In the genomic region with DNA sequence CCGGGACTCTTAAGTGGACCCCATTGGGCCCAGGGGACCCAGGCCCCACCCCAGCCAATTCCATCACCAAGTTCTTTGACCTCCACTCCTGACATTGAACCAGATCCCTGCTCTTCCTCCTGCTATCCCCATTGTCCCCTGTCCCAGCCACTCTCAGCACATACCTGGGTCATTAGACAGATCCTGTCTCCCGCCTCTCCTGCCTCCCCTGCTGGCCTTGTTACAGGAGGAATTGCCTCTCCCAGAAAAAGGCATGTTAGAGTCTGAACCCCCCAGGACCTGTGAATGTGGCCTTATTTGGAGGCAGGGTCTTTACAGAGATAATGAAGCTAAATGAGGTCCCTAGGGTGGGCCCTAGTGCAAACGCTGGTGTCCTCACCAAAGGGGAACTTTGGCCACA, we compare ENCODE assay signal across 28 cellular contexts.
"Had no signal": no experiment of that assay in that cellular context is flagged by ENCODE, and none has a peak within 500 bp of the region (broad histone marks: within the 10 kb centered on the region; RNA-seq: fewer than 3 reads in every experiment).

No MANE protein-coding gene starts in this region.

- H3K27ac ChIP-seq: colonic mucosa, gastroesophageal sphincter, heart right ventricle, left lung, neutrophil, pancreas, right lobe of liver, suprapubic skin, thyroid gland, vagina had no signal

- H3K27me3 ChIP-seq: colonic mucosa, neutrophil, pancreas, right lobe of liver, thyroid gland, vagina had no signal

- H3K9me3 ChIP-seq: colonic mucosa, gastroesophageal sphincter, heart right ventricle, left lung, neutrophil, pancreas, right lobe of liver, suprapubic skin, thyroid gland, vagina had no signal

- FAIRE-seq: endometrium, kidney, pancreas, small intestine had no signal

- DNase-seq: effector CD8-positive, alpha-beta T cell; foreskin fibroblast; glutamatergic neuron; heart right ventricle; hippocampal formation; immature natural killer cell; kidney; left lung; mesenchymal stem cell; natural killer cell; pancreas; retina; right lobe of liver; small intestine; stimulated activated CD4-positive, alpha-beta T cell treated with anti-CD3 and anti-CD28 coated beads, Interleukin-15, amount 100 ng/mL, for 24 hours; stimulated activated CD4-positive, alpha-beta T cell treated with anti-CD3 and anti-CD28 coated beads, Interleukin-2, amount 100 ng/mL, for 48 hours; stimulated activated CD8-positive, alpha-beta memory T cell treated with anti-CD3 and anti-CD28 coated beads, Interleukin-4, amount 100 ng/mL, for 48 hours; stimulated activated naive CD4-positive, alpha-beta T cell; stimulated activated naive CD8-positive, alpha-beta T cell treated with anti-CD3 and anti-CD28 coated beads, Interleukin-15, amount 100 ng/mL, for 72 hours; thyroid gland; trophoblast cell had no signal

- H3K36me3 ChIP-seq: colonic mucosa, gastroesophageal sphincter, heart right ventricle, left lung, neutrophil, pancreas, right lobe of liver, suprapubic skin, thyroid gland, vagina had no signal

- H3K4me1 ChIP-seq: colonic mucosa, gastroesophageal sphincter, heart right ventricle, left lung, pancreas, right lobe of liver, suprapubic skin, thyroid gland had no signal

- ATAC-seq: esophagus mucosa; gastroesophageal sphincter; heart right ventricle; natural killer cell; pancreas; right lobe of liver; stimulated activated naive CD8-positive, alpha-beta T cell treated with anti-CD3 and anti-CD28 coated beads, Interleukin-15, amount 100 ng/mL, for 72 hours had no signal

- H3K4me3 ChIP-seq: colonic mucosa, gastroesophageal sphincter, heart right ventricle, left lung, pancreas, right lobe of liver, suprapubic skin, thyroid gland, vagina had no signal
